In genomic region chr6:144849920-144850319, GRCh38 we compare ENCODE assay signal across 1 cellular context.
TF ChIP-seq lines count a peak whose summit lies in the region.

No MANE protein-coding gene starts in this region.

TF ChIP-seq in K562, 482 proteins besides CTCF, POLR2A, EP300 and RAD21 (continued from another document and continues in another):
- TF ChIP-seq ZHX1 (conservative IDR thresholded peaks at IDR 0.05; ENCODE audit: low read length): no peak
- TF ChIP-seq ZNF395 (CRISPR knock-in tag; IDR thresholded peaks at IDR 0.05): 0 out of 2 replicates have a peak, but pooled peaks have one; percentile 36
- TF ChIP-seq ZBTB17 (CRISPR knock-in tag; IDR thresholded peaks at IDR 0.05): peak; percentile 84
- TF ChIP-seq STAG1 (CRISPR knock-in tag; IDR thresholded peaks at IDR 0.05; ENCODE audit: borderline replicate concordance): no peak
- TF ChIP-seq BDP1 (IDR thresholded peaks at IDR 0.05; ENCODE audit: insufficient read depth, insufficient read length): no peak
- no peak for TF ChIP-seq ID3 (CRISPR knock-in tag; IDR thresholded peaks at IDR 0.05)
- TF ChIP-seq ID3 (tag; IDR thresholded peaks at IDR 0.05): no peak
- TF ChIP-seq HMGXB4 (CRISPR knock-in tag; IDR thresholded peaks at IDR 0.05): no peak
- TF ChIP-seq CHD2 (IDR thresholded peaks at IDR 0.05; ENCODE audit: low read depth, low read length): no peak
- no peak for TF ChIP-seq ZNF445 (CRISPR knock-in tag; IDR thresholded peaks at IDR 0.05; ENCODE audit: low read depth)
- no peak for TF ChIP-seq FOS (IDR thresholded peaks at IDR 0.05; ENCODE audit: extremely low read depth, insufficient read length)
- TF ChIP-seq GATA2 (CRISPR knock-in tag; IDR thresholded peaks at IDR 0.05): no peak
- TF ChIP-seq PHF20 (IDR thresholded peaks at IDR 0.05; ENCODE audit: partially characterized antibody): no peak
- TF ChIP-seq MLX (CRISPR knock-in tag; conservative IDR thresholded peaks at IDR 0.05): no peak
- no peak for TF ChIP-seq MTA1 (IDR thresholded peaks at IDR 0.05; ENCODE audit: borderline replicate concordance)
- no peak for TF ChIP-seq RBM34 (IDR thresholded peaks at IDR 0.05; ENCODE audit: borderline replicate concordance, insufficient read depth, low read length)
- TF ChIP-seq GMEB1 (CRISPR knock-in tag; IDR thresholded peaks at IDR 0.05): peak; percentile 43; the same call in 1 of the 2 replicates
- TF ChIP-seq TARDBP (IDR thresholded peaks at IDR 0.05): no peak
- no peak for TF ChIP-seq TFAP4 (CRISPR knock-in tag; IDR thresholded peaks at IDR 0.05; ENCODE audit: borderline replicate concordance)
- TF ChIP-seq FOXM1 (IDR thresholded peaks at IDR 0.05; ENCODE audit: low read depth): no peak
- TF ChIP-seq FOXM1 (CRISPR knock-in tag; IDR thresholded peaks at IDR 0.05; ENCODE audit: low read depth): no peak
- no peak for TF ChIP-seq ZMIZ1 (IDR thresholded peaks at IDR 0.05; ENCODE audit: low read depth in 2 of 2, low read length in 2 of 2)
- TF ChIP-seq CBX1 (IDR thresholded peaks at IDR 0.05; ENCODE audit: low read depth): no peak
- TF ChIP-seq DPF2 (IDR thresholded peaks at IDR 0.05): no peak
- TF ChIP-seq RBM14 (IDR thresholded peaks at IDR 0.05; ENCODE audit: borderline replicate concordance, insufficient read depth, low read depth, low read length): no peak
- no peak for TF ChIP-seq ZFP30 (CRISPR knock-in tag; IDR thresholded peaks at IDR 0.05; ENCODE audit: borderline replicate concordance)
- TF ChIP-seq ZNF316 (IDR thresholded peaks at IDR 0.05): peak; percentile 66; the same call in 1 of the 2 replicates
- TF ChIP-seq ZNF408 (CRISPR knock-in tag; IDR thresholded peaks at IDR 0.05; ENCODE audit: low read depth): no peak
- TF ChIP-seq LCOR (CRISPR knock-in tag; IDR thresholded peaks at IDR 0.05): no peak
- no peak for TF ChIP-seq ZNF134 (CRISPR knock-in tag; conservative IDR thresholded peaks at IDR 0.05)
- TF ChIP-seq NEUROD1 (IDR thresholded peaks at IDR 0.05; ENCODE audit: borderline replicate concordance, low read depth, low read length, partially characterized antibody): no peak
- TF ChIP-seq PHB (CRISPR knock-in tag; IDR thresholded peaks at IDR 0.05): no peak
- TF ChIP-seq MCM7 (IDR thresholded peaks at IDR 0.05): no peak
- TF ChIP-seq NKRF (IDR thresholded peaks at IDR 0.05; ENCODE audit: borderline replicate concordance): no peak
- 0 out of 2 replicates have a peak, but pooled peaks have one; percentile 38 for TF ChIP-seq ELF4 (CRISPR knock-in tag; IDR thresholded peaks at IDR 0.05)
- no peak for TF ChIP-seq ZNF354B (CRISPR knock-in tag; IDR thresholded peaks at IDR 0.05)
- no peak for TF ChIP-seq ZNF277 (CRISPR knock-in tag; IDR thresholded peaks at IDR 0.05; ENCODE audit: borderline replicate concordance)
- no peak for TF ChIP-seq PHTF2 (CRISPR knock-in tag; IDR thresholded peaks at IDR 0.05)
- TF ChIP-seq ZNF57 (CRISPR knock-in tag; IDR thresholded peaks at IDR 0.05): no peak
- TF ChIP-seq POLR3A (IDR thresholded peaks at IDR 0.05; ENCODE audit: borderline replicate concordance, extremely low read depth, insufficient read depth, insufficient read length): no peak
- no peak for TF ChIP-seq ZNF780A (CRISPR knock-in tag; IDR thresholded peaks at IDR 0.05)
- no peak for TF ChIP-seq CBX2 (IDR thresholded peaks at IDR 0.05; ENCODE audit: insufficient read depth, low read length, poor library complexity, severe bottlenecking)
- 0 out of 2 replicates have a peak, but pooled peaks have one; percentile 36 for TF ChIP-seq ZNF23 (CRISPR knock-in tag; IDR thresholded peaks at IDR 0.05)
- 0 out of 2 replicates have a peak, but pooled peaks have one; percentile 36 for TF ChIP-seq ZNF444 (CRISPR knock-in tag; IDR thresholded peaks at IDR 0.05)
- no peak for TF ChIP-seq MXI1 (IDR thresholded peaks at IDR 0.05; ENCODE audit: low read depth, low read length)
- TF ChIP-seq KDM2B (CRISPR knock-in tag; IDR thresholded peaks at IDR 0.05): no peak
- TF ChIP-seq HDAC2 (IDR thresholded peaks at IDR 0.05): no peak
